ENCODE assay signal across 8 cellular contexts in the genomic region with DNA sequence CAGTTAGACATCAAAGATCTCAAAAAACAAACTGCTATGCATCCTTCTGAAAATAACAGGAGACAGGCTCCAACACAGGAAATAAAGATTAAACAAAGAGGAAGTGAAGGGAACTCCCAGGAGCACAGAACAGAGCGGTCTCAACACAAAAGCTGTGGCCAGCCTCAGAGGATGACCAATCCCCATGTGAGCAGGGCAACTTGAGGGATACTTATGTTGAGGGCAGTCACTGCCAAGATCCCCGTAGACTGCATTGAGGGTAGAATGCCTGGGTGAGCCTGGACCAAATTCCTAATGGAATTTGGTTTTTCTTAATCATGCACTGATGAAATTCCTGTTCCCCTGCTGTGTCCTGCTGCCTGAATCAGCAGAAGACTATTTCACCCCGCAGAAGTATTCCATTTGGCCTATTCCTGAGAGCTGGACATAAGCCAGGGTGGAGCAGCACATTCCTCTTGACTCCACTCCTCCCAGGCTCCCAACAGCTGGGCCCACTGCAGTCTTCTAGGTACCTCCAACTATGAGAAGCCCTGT. TPM values are rescaled to one million over a fixed set of nuclear protein-coding genes. Genes with fewer than 3 reads are reported as not detected.
DNase-seq lines count a peak whose midpoint lies in the region; ATAC-seq and TF ChIP-seq lines count a peak whose summit lies in the region.

No MANE protein-coding gene starts in this region.

- H3K27me3 ChIP-seq in stomach, result no peaks in the 10 kb centered on the region

- no peak overlapping the region for H3K4me3 Mint-ChIP-seq in activated naive CD8-positive, alpha-beta T cell treated with anti-CD3 and anti-CD28 coated beads, Interleukin-2, amount 50 U/mL, for 24 hours

- no peak for TF ChIP-seq EP300 in stomach (IDR thresholded peaks at IDR 0.05)

- no peaks in the 10 kb centered on the region for H3K9me3 Mint-ChIP-seq in activated naive CD8-positive, alpha-beta T cell treated with anti-CD3 and anti-CD28 coated beads, Interleukin-2, amount 50 U/mL, for 24 hours

- no peaks in the 10 kb centered on the region for H3K27me3 Mint-ChIP-seq in activated naive CD8-positive, alpha-beta T cell treated with anti-CD3 and anti-CD28 coated beads, Interleukin-2, amount 50 U/mL, for 24 hours

- H3K27ac Mint-ChIP-seq in activated naive CD8-positive, alpha-beta T cell treated with anti-CD3 and anti-CD28 coated beads, Interleukin-2, amount 50 U/mL, for 24 hours, result peak overlapping the region; percentile 65

- intact Hi-C loops in stomach (cut with DNase I; ENCODE audit: low total_unique reads), result no loop called here

- CTCF ChIA-PET in AG04449 (lab: Yijun Ruan, JAX), result interaction anchor here (0.8 kb wide), 1 partner anchor 8 kb away, joined by 4 read pairs; no protein-coding TSS in a partner anchor

- 34 to 46% (median 38%) methylated on average over 3 of the region's 3 CpGs for WGBS in stomach, 5 donors

- H3K27ac ChIP-seq in stomach, result peak overlapping the region; percentile 63 to 78 (median 73)

- peaks cover 92% of the 10 kb centered on the region for H3K4me1 Mint-ChIP-seq in activated naive CD8-positive, alpha-beta T cell treated with anti-CD3 and anti-CD28 coated beads, Interleukin-2, amount 50 U/mL, for 24 hours

- no peaks in the 10 kb centered on the region for H3K36me3 ChIP-seq in stomach

- H3K4me1 ChIP-seq in stomach, result peaks cover 54 to 89% (median 75%) of the 10 kb centered on the region in 4 donors

- TF ChIP-seq CTCF in AG04449 (IDR thresholded peaks at IDR 0.05; ENCODE audit: insufficient read depth, low read length, missing control alignments) (no peak), stomach (IDR thresholded peaks at IDR 0.05) (no peak)

- H3K36me3 Mint-ChIP-seq in activated naive CD8-positive, alpha-beta T cell treated with anti-CD3 and anti-CD28 coated beads, Interleukin-2, amount 50 U/mL, for 24 hours (ENCODE audit: low read depth), result peaks cover 2% of the 10 kb centered on the region

- ATAC-seq in activated naive CD8-positive, alpha-beta T cell treated with anti-CD3 and anti-CD28 coated beads, Interleukin-2, amount 50 U/mL, for 24 hours, result no peak

- H3K4me3 ChIP-seq in AG04449 (ENCODE audit: low read depth, low read length), result peak overlapping the region; percentile 4; the same call in 1 of the 2 replicates
- H3K4me3 ChIP-seq in stomach, result no peak overlapping the region

- POLR2A ChIA-PET in AG04449 (lab: Yijun Ruan, JAX), result interaction anchor here (1.2 to 1.4 kb wide), 3 partner anchors 11 to 17 kb away, joined by 3 to 5 read pairs (median 4); no protein-coding TSS in a partner anchor

- H3K9me3 ChIP-seq in stomach, result no peaks in the 10 kb centered on the region

- DNase-seq in AG04449 (ENCODE audit: low read depth, low spot score) (peak; percentile 98), HS-27A (ENCODE audit: low read depth) (peak; percentile 99), iPS-NIHi7 (ENCODE audit: extremely low spot score) (peak; percentile 42), stomach (peak; percentile 48), NCI-H345 treated with DMSO at 0.1 percent for 48 hours (lab: John Stamatoyannopoulos, UW; ENCODE audit: unreplicated experiment) (no peak), NCI-H2081 (lab: John Stamatoyannopoulos, UW) (no peak)
- no peak for DNase-seq in activated naive CD8-positive, alpha-beta T cell treated with anti-CD3 and anti-CD28 coated beads, Interleukin-2, amount 50 U/mL, for 24 hours
- no peak for DNase-seq in NK-92 treated with Interleukin-12 subunit alpha and Interleukin-12 subunit beta, amount 100 ng/mL, for 24 hours (lab: John Stamatoyannopoulos, UW)

- TF ChIP-seq POLR2A in stomach (IDR thresholded peaks at IDR 0.05), result no peak

RNA-seq across cellular contexts. Expression of a gene that starts 49.0 kb away (rescaled TPM):
- 100 to 1,000 TPM in 3 of 5 donors, 10 to 100 TPM in 2; 69.2 to 149 (median 106) TPM for total RNA-seq in stomach
- polyA plus RNA-seq in stomach, result 10 to 100 TPM; 21.3 to 44.0 (median 28.3) TPM

Comparison
In these comparisons a context has a peak if more than half of its experiments do, and no peak if none do; other contexts are left out.
1. DNase-seq: peak in AG04449 (single experiment), HS-27A (single experiment), iPS-NIHi7 (single experiment) and stomach (single experiment); none in activated naive CD8-positive, alpha-beta T cell treated with anti-CD3 and anti-CD28 coated beads, Interleukin-2, amount 50 U/mL, for 24 hours (single experiment), NCI-H345 treated with DMSO at 0.1 percent for 48 hours (single experiment), NK-92 treated with Interleukin-12 subunit alpha and Interleukin-12 subunit beta, amount 100 ng/mL, for 24 hours (single experiment) and NCI-H2081 (0 of 2).